17 cellular contexts compared by ENCODE assay signal in the genomic region with DNA sequence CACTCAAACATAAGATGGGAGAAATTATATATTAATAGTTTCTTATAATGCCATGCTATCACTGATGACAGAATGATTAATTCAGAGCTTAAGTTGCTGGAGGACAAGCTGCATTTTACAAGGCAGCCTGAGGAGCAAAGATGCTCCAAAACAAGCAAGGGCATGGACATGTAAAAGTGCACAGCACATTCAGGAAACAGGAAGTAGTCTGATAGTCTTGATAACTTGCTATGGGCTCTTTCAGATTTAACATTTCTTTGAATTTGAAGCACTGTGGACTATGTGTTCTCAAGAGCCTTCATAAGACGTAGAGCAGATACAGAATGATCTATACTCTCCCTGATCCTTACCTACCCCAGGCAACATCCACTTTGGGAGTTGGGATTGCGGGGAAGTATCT. TPM values are rescaled to one million over a fixed set of nuclear protein-coding genes. Genes with fewer than 3 reads are reported as not detected.
DNase-seq lines count a peak whose midpoint lies in the region; ATAC-seq and TF ChIP-seq lines count a peak whose summit lies in the region.
"Had no signal": no experiment of that assay in that cellular context is flagged by ENCODE, and none has a peak within 500 bp of the region (broad histone marks: within the 10 kb centered on the region; RNA-seq: fewer than 3 reads in every experiment).

No MANE protein-coding gene starts in this region.

- no peak overlapping the region for H3K4me2 ChIP-seq in PC-3 (ENCODE audit: low read length)

- intact Hi-C loops in naive thymus-derived CD4-positive, alpha-beta T cell (cut with micrococcal nuclease), result loop anchor here (5.0 kb wide), 2 partner anchors 41 to 49 kb away; a partner anchor contains a TSS
- intact Hi-C loops in uterus (cut with DNase I; ENCODE audit: low total_unique reads), result no loop called here
- intact Hi-C loops in PC-3 (cut with micrococcal nuclease), result no loop called here

- no peak overlapping the region for H3K4me3 Mint-ChIP-seq in activated naive CD4-positive, alpha-beta T cell treated with anti-CD3 and anti-CD28 coated beads, Interleukin-2, amount 10 ng/mL, durations not matched to agents 7 days and 5 days
- no peak overlapping the region for H3K4me3 Mint-ChIP-seq in activated CD8-positive, alpha-beta T cell treated with anti-CD3 and anti-CD28 coated beads, Interleukin-2, amount 10 ng/mL, durations not matched to agents 7 days and 5 days
- H3K4me3 Mint-ChIP-seq in naive thymus-derived CD4-positive, alpha-beta T cell, result peak overlapping the region in 9 of 10 donors; percentile 4 to 83 (median 64)

- TF ChIP-seq CTCF in gastroesophageal sphincter (IDR thresholded peaks at IDR 0.05) (no peak), uterus (IDR thresholded peaks at IDR 0.05) (no peak), PC-3 (conservative IDR thresholded peaks at IDR 0.05; ENCODE audit: low read depth, low read length) (no peak)

- POLR2A ChIA-PET in activated CD8-positive, alpha-beta T cell treated with anti-CD3 and anti-CD28 coated beads, Interleukin-2, amount 10 ng/mL, durations not matched to agents 7 days and 5 days (lab: Charles Lee), result no interaction called here
- POLR2A ChIA-PET in naive thymus-derived CD4-positive, alpha-beta T cell (lab: Charles Lee), result no interaction called here
- POLR2A ChIA-PET in PC-3 (lab: Charles Lee; ENCODE audit: unreplicated experiment), result no interaction called here

- TF ChIP-seq POLR2A in gastroesophageal sphincter (IDR thresholded peaks at IDR 0.05), result no peak
- TF ChIP-seq POLR2A in uterus (IDR thresholded peaks at IDR 0.05), result no peak

- H3K9me2 ChIP-seq in PC-3 (replicated peaks; ENCODE audit: low read length), result no peaks in the 10 kb centered on the region

- in situ Hi-C loops in KBM-7 (cut with MboI; ENCODE audit: low pct_unique_long_range_greater_than_20kb, low sequenced_read_pairs), result no loop called here

- no peak for DNase-seq in activated naive CD4-positive, alpha-beta T cell treated with anti-CD3 and anti-CD28 coated beads, Interleukin-2, amount 10 ng/mL, durations not matched to agents 7 days and 5 days
- DNase-seq in activated naive CD4-positive, alpha-beta T cell treated with anti-CD3 and anti-CD28 coated beads, Interleukin-2, amount 50 U/mL, for 72 hours (ENCODE audit: low spot score in 2 of 2), result no peak
- DNase-seq in KBM-7, result peak; percentile 51
- DNase-seq in activated CD8-positive, alpha-beta T cell treated with anti-CD3 and anti-CD28 coated beads, Interleukin-2, amount 10 ng/mL, durations not matched to agents 7 days and 5 days, result no peak
- DNase-seq in naive thymus-derived CD4-positive, alpha-beta T cell, result peak in 1 of 9 donors; percentile 10
- DNase-seq in uterus, result no peak
- no peak for DNase-seq in PC-3
- DNase-seq: Caco-2; foreskin fibroblast; hypothalamus; MV-4-11; NCI-H1930; NCI-H446 treated with DMSO at 0.1 percent for 48 hours; stimulated activated CD4-positive, alpha-beta T cell treated with anti-CD3 and anti-CD28 coated beads, Interleukin-1b, Interleukin-23, amount 100 ng/mL, for 48 hours had no signal

- ATAC-seq in activated naive CD4-positive, alpha-beta T cell treated with anti-CD3 and anti-CD28 coated beads, Interleukin-2, amount 50 U/mL, for 72 hours, result no peak
- ATAC-seq in activated CD8-positive, alpha-beta T cell treated with anti-CD3 and anti-CD28 coated beads, Interleukin-2, amount 10 ng/mL, durations not matched to agents 7 days and 5 days, result no peak
- ATAC-seq in naive thymus-derived CD4-positive, alpha-beta T cell, result no peak
- no peak for ATAC-seq in gastroesophageal sphincter
- no peak for ATAC-seq in PC-3
- ATAC-seq: sciatic nerve had no signal

- CTCF ChIA-PET in activated naive CD4-positive, alpha-beta T cell treated with anti-CD3 and anti-CD28 coated beads, Interleukin-2, amount 10 ng/mL, durations not matched to agents 7 days and 5 days (lab: Charles Lee), result no interaction called here
- CTCF ChIA-PET in activated CD8-positive, alpha-beta T cell treated with anti-CD3 and anti-CD28 coated beads, Interleukin-2, amount 10 ng/mL, durations not matched to agents 7 days and 5 days (lab: Charles Lee), result no interaction called here
- CTCF ChIA-PET in naive thymus-derived CD4-positive, alpha-beta T cell (lab: Charles Lee), result no interaction called here
- CTCF ChIA-PET in PC-3 (lab: Charles Lee), result no interaction called here

- no peak overlapping the region for H3K9ac ChIP-seq in PC-3 (ENCODE audit: low read length)

- no peaks in the 10 kb centered on the region for H3K36me3 ChIP-seq in naive thymus-derived CD4-positive, alpha-beta T cell (ENCODE audit: control insufficient read depth in 2 of 3, insufficient read depth in 3 of 3, low read length in 3 of 3)
- H3K36me3 ChIP-seq in gastroesophageal sphincter, result no peaks in the 10 kb centered on the region
- no peaks in the 10 kb centered on the region for H3K36me3 ChIP-seq in uterus
- H3K36me3 ChIP-seq in PC-3 (ENCODE audit: low read depth, low read length), result no peaks in the 10 kb centered on the region
- H3K36me3 ChIP-seq: ascending aorta had no signal

- WGBS in gastroesophageal sphincter (ENCODE audit: low coverage in 1 of 2), 2 donors, result 71% methylated on average over 2 of the region's 2 CpGs; no CpG with 5 or more reads in 1 of the 2 donors

- no TSS peak for BruUV-seq in PC-3 (replicated peaks; lab: Mats Ljungman, UMichigan)

- peak overlapping the region; percentile 26 for H3K27ac ChIP-seq in naive thymus-derived CD4-positive, alpha-beta T cell (ENCODE audit: low read depth, low read length)
- H3K27ac ChIP-seq in gastroesophageal sphincter (no peak overlapping the region), uterus (no peak overlapping the region), PC-3 (ENCODE audit: low read length) (no peak overlapping the region)
- H3K27ac ChIP-seq: ascending aorta had no signal

- no peaks in the 10 kb centered on the region for H3K27me3 Mint-ChIP-seq in activated naive CD4-positive, alpha-beta T cell treated with anti-CD3 and anti-CD28 coated beads, Interleukin-2, amount 10 ng/mL, durations not matched to agents 7 days and 5 days
- H3K27me3 Mint-ChIP-seq in activated CD8-positive, alpha-beta T cell treated with anti-CD3 and anti-CD28 coated beads, Interleukin-2, amount 10 ng/mL, durations not matched to agents 7 days and 5 days (ENCODE audit: low read depth), result no peaks in the 10 kb centered on the region
- H3K27me3 Mint-ChIP-seq in naive thymus-derived CD4-positive, alpha-beta T cell, result no peaks in the 10 kb centered on the region

- H3K9me3 Mint-ChIP-seq in activated naive CD4-positive, alpha-beta T cell treated with anti-CD3 and anti-CD28 coated beads, Interleukin-2, amount 10 ng/mL, durations not matched to agents 7 days and 5 days, result peaks cover 2% of the 10 kb centered on the region
- no peaks in the 10 kb centered on the region for H3K9me3 Mint-ChIP-seq in activated naive CD4-positive, alpha-beta T cell treated with anti-CD3 and anti-CD28 coated beads, Interleukin-2, amount 50 U/mL, for 72 hours
- no peaks in the 10 kb centered on the region for H3K9me3 Mint-ChIP-seq in activated CD8-positive, alpha-beta T cell treated with anti-CD3 and anti-CD28 coated beads, Interleukin-2, amount 10 ng/mL, durations not matched to agents 7 days and 5 days (ENCODE audit: insufficient read depth)
- peaks cover 0 to 2% (median 0%) of the 10 kb centered on the region in 11 donors for H3K9me3 Mint-ChIP-seq in naive thymus-derived CD4-positive, alpha-beta T cell

- no peaks in the 10 kb centered on the region for H3K9me3 ChIP-seq in naive thymus-derived CD4-positive, alpha-beta T cell (ENCODE audit: control insufficient read depth in 2 of 3, low read length in 3 of 3)
- H3K9me3 ChIP-seq in gastroesophageal sphincter (no peaks in the 10 kb centered on the region), uterus (no peaks in the 10 kb centered on the region), PC-3 (ENCODE audit: low read length) (no peaks in the 10 kb centered on the region)
- H3K9me3 ChIP-seq: ascending aorta, Caco-2 had no signal

- no peaks in the 10 kb centered on the region for H4K20me1 ChIP-seq in PC-3 (ENCODE audit: low read length)

- H3K36me3 Mint-ChIP-seq in activated naive CD4-positive, alpha-beta T cell treated with anti-CD3 and anti-CD28 coated beads, Interleukin-2, amount 10 ng/mL, durations not matched to agents 7 days and 5 days, result peaks cover 11% of the 10 kb centered on the region
- H3K36me3 Mint-ChIP-seq in activated naive CD4-positive, alpha-beta T cell treated with anti-CD3 and anti-CD28 coated beads, Interleukin-2, amount 50 U/mL, for 72 hours, result peaks cover 1 to 6% of the 10 kb centered on the region in 2 donors
- peaks cover 2% of the 10 kb centered on the region for H3K36me3 Mint-ChIP-seq in activated CD8-positive, alpha-beta T cell treated with anti-CD3 and anti-CD28 coated beads, Interleukin-2, amount 10 ng/mL, durations not matched to agents 7 days and 5 days (ENCODE audit: low read depth)
- H3K36me3 Mint-ChIP-seq in naive thymus-derived CD4-positive, alpha-beta T cell, result peaks cover 0 to 8% (median 0%) of the 10 kb centered on the region in 5 donors

- no peaks in the 10 kb centered on the region for H3K27me3 ChIP-seq in naive thymus-derived CD4-positive, alpha-beta T cell (ENCODE audit: control insufficient read depth in 2 of 2, insufficient read depth in 2 of 2, low read length in 2 of 2)
- H3K27me3 ChIP-seq in gastroesophageal sphincter (no peaks in the 10 kb centered on the region), uterus (no peaks in the 10 kb centered on the region), PC-3 (ENCODE audit: low read length) (no peaks in the 10 kb centered on the region)
- H3K27me3 ChIP-seq: ascending aorta had no signal

- no peak overlapping the region for H3K4me3 ChIP-seq in naive thymus-derived CD4-positive, alpha-beta T cell (ENCODE audit: low read length)
- H3K4me3 ChIP-seq in gastroesophageal sphincter (no peak overlapping the region), uterus (no peak overlapping the region), PC-3 (ENCODE audit: low read length) (no peak overlapping the region)
- H3K4me3 ChIP-seq: ascending aorta had no signal

- no peaks in the 10 kb centered on the region for H3F3A ChIP-seq in PC-3 (ENCODE audit: low read length, unreplicated experiment)

- H3K4me1 Mint-ChIP-seq in activated naive CD4-positive, alpha-beta T cell treated with anti-CD3 and anti-CD28 coated beads, Interleukin-2, amount 10 ng/mL, durations not matched to agents 7 days and 5 days, result peaks cover 33% of the 10 kb centered on the region
- peaks cover 22% of the 10 kb centered on the region for H3K4me1 Mint-ChIP-seq in activated CD8-positive, alpha-beta T cell treated with anti-CD3 and anti-CD28 coated beads, Interleukin-2, amount 10 ng/mL, durations not matched to agents 7 days and 5 days (ENCODE audit: low read depth)
- H3K4me1 Mint-ChIP-seq in naive thymus-derived CD4-positive, alpha-beta T cell, result peaks cover 17 to 62% (median 33%) of the 10 kb centered on the region in 7 donors

- peak overlapping the region; percentile 86 for H3K27ac Mint-ChIP-seq in activated naive CD4-positive, alpha-beta T cell treated with anti-CD3 and anti-CD28 coated beads, Interleukin-2, amount 10 ng/mL, durations not matched to agents 7 days and 5 days
- peak overlapping the region in 1 of 2 donors; percentile 44 for H3K27ac Mint-ChIP-seq in activated naive CD4-positive, alpha-beta T cell treated with anti-CD3 and anti-CD28 coated beads, Interleukin-2, amount 50 U/mL, for 72 hours
- H3K27ac Mint-ChIP-seq in activated CD8-positive, alpha-beta T cell treated with anti-CD3 and anti-CD28 coated beads, Interleukin-2, amount 10 ng/mL, durations not matched to agents 7 days and 5 days, result peak overlapping the region; percentile 49
- peak overlapping the region; percentile 42 to 92 (median 86) for H3K27ac Mint-ChIP-seq in naive thymus-derived CD4-positive, alpha-beta T cell

- H3K79me2 ChIP-seq in PC-3 (ENCODE audit: low read length), result peaks cover 30% of the 10 kb centered on the region; the same call in 1 of the 2 replicates

- no peak overlapping the region for H2AFZ ChIP-seq in PC-3 (ENCODE audit: low read length)

- TF ChIP-seq EP300 in gastroesophageal sphincter (IDR thresholded peaks at IDR 0.05), result no peak

- peaks cover 0 to 16% of the 10 kb centered on the region in 2 donors for H3K4me1 ChIP-seq in naive thymus-derived CD4-positive, alpha-beta T cell (ENCODE audit: control insufficient read depth in 2 of 2, insufficient read depth in 2 of 2, low read length in 2 of 2)
- no peaks in the 10 kb centered on the region for H3K4me1 ChIP-seq in gastroesophageal sphincter
- no peaks in the 10 kb centered on the region for H3K4me1 ChIP-seq in uterus
- peaks cover 9% of the 10 kb centered on the region; the same call in 1 of the 2 replicates for H3K4me1 ChIP-seq in PC-3 (ENCODE audit: insufficient read depth, low read length)
- H3K4me1 ChIP-seq: ascending aorta, Caco-2 had no signal

RNA-seq across cellular contexts. Expression of a gene that starts 50.0 kb away (rescaled TPM):
- total RNA-seq in activated naive CD4-positive, alpha-beta T cell treated with anti-CD3 and anti-CD28 coated beads, Interleukin-2, amount 50 U/mL, for 72 hours, result 1 to 10 TPM; 4.1 to 8.7 TPM
- total RNA-seq in activated CD8-positive, alpha-beta T cell treated with anti-CD3 and anti-CD28 coated beads, Interleukin-2, amount 10 ng/mL, durations not matched to agents 7 days and 5 days, result 1 to 10 TPM; 7.3 to 7.5 TPM
- total RNA-seq in naive thymus-derived CD4-positive, alpha-beta T cell, result 10 to 100 TPM; 11.6 to 16.7 (median 15.3) TPM
- polyA plus RNA-seq in naive thymus-derived CD4-positive, alpha-beta T cell, result 1 to 10 TPM; 4.4 to 9.3 TPM
- total RNA-seq in gastroesophageal sphincter (1 to 10 TPM; 2.6 to 6.8 (median 3.6) TPM), uterus (10 to 100 TPM in 1 of 4 donors, 1 to 10 TPM in 3; 1.0 to 12.1 (median 6.9) TPM), PC-3 (2014; rRNA removed) (12.7 and 14.2 TPM in 2 replicates)

Comparison
In these comparisons a context has a peak if more than half of its experiments do, and no peak if none do; other contexts are left out.
1. H3K4me3 Mint-ChIP-seq: peak in naive thymus-derived CD4-positive, alpha-beta T cell (9 of 10); none in activated naive CD4-positive, alpha-beta T cell treated with anti-CD3 and anti-CD28 coated beads, Interleukin-2, amount 10 ng/mL, durations not matched to agents 7 days and 5 days (single experiment) and activated CD8-positive, alpha-beta T cell treated with anti-CD3 and anti-CD28 coated beads, Interleukin-2, amount 10 ng/mL, durations not matched to agents 7 days and 5 days (single experiment).
2. intact Hi-C loops: an anchor here in naive thymus-derived CD4-positive, alpha-beta T cell (5.0 kb wide); none called in uterus and PC-3.